ENCODE assay signal across 2 cellular contexts in genomic region chr9:78368236-78368635, GRCh38.
TF ChIP-seq lines count a peak whose summit lies in the region.

No MANE protein-coding gene starts in this region.

TF ChIP-seq in HCT116, 20 proteins besides CTCF, POLR2A, EP300 and RAD21 (continued from another document):
- TF ChIP-seq TCF7L2 (IDR thresholded peaks at IDR 0.05; ENCODE audit: borderline replicate concordance, extremely low read depth, insufficient read depth, insufficient read length) (no peak), JUND (IDR thresholded peaks at IDR 0.05) (no peak), CEBPB (IDR thresholded peaks at IDR 0.05; ENCODE audit: low read depth) (no peak), FOSL1 (IDR thresholded peaks at IDR 0.05; ENCODE audit: low read depth) (no peak), CBX3 (IDR thresholded peaks at IDR 0.05; ENCODE audit: low read depth) (no peak), YY1 (IDR thresholded peaks at IDR 0.05; ENCODE audit: extremely low read depth, insufficient replicate concordance, low read depth, low read length) (no peak), ELF1 (IDR thresholded peaks at IDR 0.05; ENCODE audit: borderline replicate concordance, low read depth) (no peak), ZBTB33 (IDR thresholded peaks at IDR 0.05; ENCODE audit: extremely low read depth, insufficient replicate concordance, low read length) (no peak), SIN3A (IDR thresholded peaks at IDR 0.05; ENCODE audit: low read depth) (no peak), REST (IDR thresholded peaks at IDR 0.05; ENCODE audit: low read depth) (no peak), EZH2 (IDR thresholded peaks at IDR 0.05) (no peak), EGR1 (IDR thresholded peaks at IDR 0.05; ENCODE audit: low read depth) (no peak), POLR2AphosphoS5 (IDR thresholded peaks at IDR 0.05; ENCODE audit: low read depth, low read length) (no peak), MAX (IDR thresholded peaks at IDR 0.05) (no peak), ZFX (IDR thresholded peaks at IDR 0.05) (no peak), SP1 (IDR thresholded peaks at IDR 0.05; ENCODE audit: low read depth) (no peak)

TF ChIP-seq in WTC11, 78 proteins besides CTCF, POLR2A, EP300 and RAD21:
- TF ChIP-seq ZBTB43 (CRISPR knock-in tag; IDR thresholded peaks at IDR 0.05) (no peak), ZSCAN18 (CRISPR knock-in tag; IDR thresholded peaks at IDR 0.05) (no peak), SMAD3 (CRISPR knock-in tag; IDR thresholded peaks at IDR 0.05; ENCODE audit: borderline replicate concordance) (no peak), OVOL2 (CRISPR knock-in tag; IDR thresholded peaks at IDR 0.05; ENCODE audit: borderline replicate concordance) (no peak), AR (CRISPR knock-in tag; IDR thresholded peaks at IDR 0.05) (no peak), TCF7 (CRISPR knock-in tag; IDR thresholded peaks at IDR 0.05; ENCODE audit: low read depth) (no peak), ZNF219 (CRISPR knock-in tag; IDR thresholded peaks at IDR 0.05; ENCODE audit: borderline replicate concordance) (no peak), ARID4B (CRISPR knock-in tag; IDR thresholded peaks at IDR 0.05; ENCODE audit: borderline replicate concordance) (no peak), ZNF281 (CRISPR knock-in tag; IDR thresholded peaks at IDR 0.05) (no peak), IRF2 (CRISPR knock-in tag; IDR thresholded peaks at IDR 0.05; ENCODE audit: borderline replicate concordance, low read depth) (no peak), HMGXB4 (CRISPR knock-in tag; IDR thresholded peaks at IDR 0.05) (no peak), ZNF263 (CRISPR knock-in tag; IDR thresholded peaks at IDR 0.05; ENCODE audit: low read depth) (no peak), RORB (CRISPR knock-in tag; IDR thresholded peaks at IDR 0.05) (no peak), NFATC4 (CRISPR knock-in tag; IDR thresholded peaks at IDR 0.05) (no peak), ATF2 (CRISPR knock-in tag; IDR thresholded peaks at IDR 0.05; ENCODE audit: borderline replicate concordance, low read depth) (no peak), TEAD1 (CRISPR knock-in tag; IDR thresholded peaks at IDR 0.05) (no peak), KAT7 (CRISPR knock-in tag; IDR thresholded peaks at IDR 0.05; ENCODE audit: borderline replicate concordance) (no peak), ESRRA (CRISPR knock-in tag; IDR thresholded peaks at IDR 0.05; ENCODE audit: borderline replicate concordance) (no peak)
